In genomic region chr1:27563407-27564263, GRCh38 we compare ENCODE assay signal across 1 cellular context.
TF ChIP-seq lines count a peak whose summit lies in the region.

No MANE protein-coding gene starts in this region.

TF ChIP-seq in IMR-90, 13 proteins besides CTCF, POLR2A, EP300 and RAD21 (continued from another document):
- TF ChIP-seq MAZ (IDR thresholded peaks at IDR 0.05; ENCODE audit: borderline replicate concordance, low read depth, low read length), result no peak
